In the genomic region with DNA sequence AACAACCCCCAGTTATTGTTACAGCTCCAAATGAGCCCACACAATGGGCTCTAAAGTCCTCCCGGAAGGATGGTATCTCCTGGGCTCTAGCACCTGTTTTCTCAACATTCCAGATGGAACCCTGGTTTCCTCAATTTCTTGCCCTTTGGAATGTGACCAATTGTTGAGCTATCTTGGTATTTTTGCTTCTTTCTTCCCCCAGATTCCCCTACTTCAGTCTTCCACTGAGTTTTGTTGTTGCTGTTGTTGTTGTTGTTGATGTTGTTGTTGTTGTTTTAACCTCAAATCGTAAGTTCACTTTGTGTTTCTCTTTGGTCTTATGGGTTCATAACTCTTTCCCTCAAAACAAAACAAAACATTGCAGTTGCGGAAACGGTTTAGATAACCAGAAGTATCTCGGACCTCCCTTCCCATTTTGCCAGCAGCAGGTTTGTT, we compare ENCODE assay signal across 8 cellular contexts. TPM values are rescaled to one million over a fixed set of nuclear protein-coding genes. Genes with fewer than 3 reads are reported as not detected.
DNase-seq lines count a peak whose midpoint lies in the region; ATAC-seq and TF ChIP-seq lines count a peak whose summit lies in the region.

No MANE protein-coding gene starts in this region.

- peaks cover 37% of the 10 kb centered on the region for H4K20me1 ChIP-seq in BLaER1

- H3K4me3 ChIP-seq in BLaER1 (peak overlapping the region; percentile 94), astrocyte of the spinal cord (ENCODE audit: low read depth, low read length) (peak overlapping the region; percentile 99)

- H3K4me3 Mint-ChIP-seq in memory B cell = peak overlapping the region; percentile 99

- DNase-seq in astrocyte of the spinal cord (ENCODE audit: low read depth, low spot score) = no peak
- DNase-seq in memory B cell (ENCODE audit: low spot score in 2 of 2) = peak in 1 of 2 donors; percentile 21
- no peak for DNase-seq in A172 (ENCODE audit: low spot score)

- peak overlapping the region; percentile 99 for H3K9ac ChIP-seq in BLaER1

- no peaks in the 10 kb centered on the region for H3K9me3 Mint-ChIP-seq in memory B cell

- H3K36me3 Mint-ChIP-seq in memory B cell = peaks cover 10% of the 10 kb centered on the region

- H3K27me3 ChIP-seq in BLaER1 = no peaks in the 10 kb centered on the region

- peak overlapping the region; percentile 95 for H3K4me2 ChIP-seq in BLaER1

- no peak for TF ChIP-seq CTCF in astrocyte of the spinal cord (IDR thresholded peaks at IDR 0.05; ENCODE audit: low read depth, low read length)

- peaks cover 46% of the 10 kb centered on the region for H3K4me1 ChIP-seq in BLaER1

- H3K27me3 Mint-ChIP-seq in memory B cell = no peaks in the 10 kb centered on the region

- H3K36me3 ChIP-seq in BLaER1 = peaks cover 27% of the 10 kb centered on the region

- peaks cover 30% of the 10 kb centered on the region for H3K4me1 Mint-ChIP-seq in memory B cell

- peak overlapping the region; percentile 99 for H3K27ac ChIP-seq in BLaER1

- H3K27ac Mint-ChIP-seq in memory B cell = peak overlapping the region; percentile 98

- in situ Hi-C loops in astrocyte of the spinal cord (cut with HindIII; ENCODE audit: low sequenced_read_pairs) = no loop called here

- ATAC-seq in HG02885 (IDR thresholded peaks at IDR 0.05; ENCODE audit: poor library complexity, unreplicated experiment) = peak; percentile 11
- no peak for ATAC-seq in memory B cell (ENCODE audit: low read depth)
- ATAC-seq in GM21515 (IDR thresholded peaks at IDR 0.05; ENCODE audit: unreplicated experiment) = no peak
- no peak for ATAC-seq in HG03342 (IDR thresholded peaks at IDR 0.05; ENCODE audit: unreplicated experiment)
- no peak for ATAC-seq in HG03520 (IDR thresholded peaks at IDR 0.05; ENCODE audit: unreplicated experiment)

- no peaks in the 10 kb centered on the region for H3K9me3 ChIP-seq in BLaER1

RNA-seq across cellular contexts. Expression of gene DDX23, which starts 0.8 kb away (rescaled TPM):
- total RNA-seq in A172 (2014; rRNA removed; shearing (Covaris generic)) = 105 and 114 TPM in 2 replicates

RNA-seq across cellular contexts. Expression of gene RND1, which starts 12.9 kb away (rescaled TPM):
- 0.12 and 0.24 TPM in 2 replicates for total RNA-seq in A172 (2014; rRNA removed; shearing (Covaris generic))

RNA-seq across cellular contexts. Expression of gene CACNB3, which starts 34.5 kb away (rescaled TPM):
- 11.7 and 20.4 TPM in 2 replicates for total RNA-seq in A172 (2014; rRNA removed; shearing (Covaris generic))
